ENCODE assay signal across 1 cellular context in genomic region chr13:82330499-82330898, GRCh38.
TF ChIP-seq lines count a peak whose summit lies in the region.

No MANE protein-coding gene starts in this region.

TF ChIP-seq in WTC11, 78 proteins besides CTCF, POLR2A, EP300 and RAD21 (continued from another document):
- TF ChIP-seq, protein P1, sequence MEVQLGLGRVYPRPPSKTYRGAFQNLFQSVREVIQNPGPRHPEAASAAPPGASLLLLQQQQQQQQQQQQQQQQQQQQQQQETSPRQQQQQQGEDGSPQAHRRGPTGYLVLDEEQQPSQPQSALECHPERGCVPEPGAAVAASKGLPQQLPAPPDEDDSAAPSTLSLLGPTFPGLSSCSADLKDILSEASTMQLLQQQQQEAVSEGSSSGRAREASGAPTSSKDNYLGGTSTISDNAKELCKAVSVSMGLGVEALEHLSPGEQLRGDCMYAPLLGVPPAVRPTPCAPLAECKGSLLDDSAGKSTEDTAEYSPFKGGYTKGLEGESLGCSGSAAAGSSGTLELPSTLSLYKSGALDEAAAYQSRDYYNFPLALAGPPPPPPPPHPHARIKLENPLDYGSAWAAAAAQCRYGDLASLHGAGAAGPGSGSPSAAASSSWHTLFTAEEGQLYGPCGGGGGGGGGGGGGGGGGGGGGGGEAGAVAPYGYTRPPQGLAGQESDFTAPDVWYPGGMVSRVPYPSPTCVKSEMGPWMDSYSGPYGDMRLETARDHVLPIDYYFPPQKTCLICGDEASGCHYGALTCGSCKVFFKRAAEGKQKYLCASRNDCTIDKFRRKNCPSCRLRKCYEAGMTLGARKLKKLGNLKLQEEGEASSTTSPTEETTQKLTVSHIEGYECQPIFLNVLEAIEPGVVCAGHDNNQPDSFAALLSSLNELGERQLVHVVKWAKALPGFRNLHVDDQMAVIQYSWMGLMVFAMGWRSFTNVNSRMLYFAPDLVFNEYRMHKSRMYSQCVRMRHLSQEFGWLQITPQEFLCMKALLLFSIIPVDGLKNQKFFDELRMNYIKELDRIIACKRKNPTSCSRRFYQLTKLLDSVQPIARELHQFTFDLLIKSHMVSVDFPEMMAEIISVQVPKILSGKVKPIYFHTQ (CRISPR knock-in tag; IDR thresholded peaks at IDR 0.05), result no peak
- TF ChIP-seq ATF6 (CRISPR knock-in tag; IDR thresholded peaks at IDR 0.05) (no peak), ZNF396 (CRISPR knock-in tag; IDR thresholded peaks at IDR 0.05; ENCODE audit: borderline replicate concordance) (no peak), CREM (CRISPR knock-in tag; IDR thresholded peaks at IDR 0.05) (no peak), GABPB1 (CRISPR knock-in tag; IDR thresholded peaks at IDR 0.05) (no peak), IRF2 (CRISPR knock-in tag; IDR thresholded peaks at IDR 0.05; ENCODE audit: borderline replicate concordance, low read depth) (no peak), ZSCAN18 (CRISPR knock-in tag; IDR thresholded peaks at IDR 0.05) (no peak)
